Comparison of ENCODE assay signal across 12 cellular contexts in the genomic region with DNA sequence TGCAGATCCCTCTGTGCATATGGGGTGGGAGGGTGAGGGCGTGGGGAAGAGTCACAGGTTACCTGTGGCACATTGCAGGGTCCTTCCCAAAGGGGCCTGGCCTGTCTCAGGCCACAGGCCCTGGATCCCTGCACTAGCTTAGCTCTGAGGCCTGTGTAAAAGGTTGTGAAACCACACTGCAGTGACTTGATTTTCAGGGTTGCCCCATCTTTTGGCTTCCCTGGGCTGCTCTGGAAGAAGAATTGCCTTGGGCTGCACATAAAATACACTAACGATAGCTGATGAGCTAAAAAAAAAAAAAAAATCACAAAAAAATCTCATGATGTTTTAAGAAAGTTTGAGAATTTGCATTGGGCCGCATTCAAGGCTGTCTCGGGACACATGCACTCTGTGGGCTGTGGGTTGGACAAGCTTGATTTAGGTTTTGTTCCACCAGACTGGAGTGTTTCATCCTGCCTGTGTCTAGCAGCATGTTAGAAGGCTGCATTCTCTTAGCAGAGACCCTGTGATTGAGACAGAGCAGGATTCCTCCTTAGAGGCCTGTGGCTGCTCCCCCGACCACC. TPM values are rescaled to one million over a fixed set of nuclear protein-coding genes. Genes with fewer than 3 reads are reported as not detected.
A peak's percentile ranks its signal among the peaks of the same experiment; 100 is the strongest.
DNase-seq lines count a peak whose midpoint lies in the region; FAIRE-seq and TF ChIP-seq lines count a peak whose summit lies in the region.
"Had no signal": no experiment of that assay in that cellular context is flagged by ENCODE, and none has a peak within 500 bp of the region (broad histone marks: within the 10 kb centered on the region; RNA-seq: fewer than 3 reads in every experiment).

No MANE protein-coding gene starts in this region.

- WGBS in esophagus muscularis mucosa: 55% methylated on average over 4 of the region's 5 CpGs

- H3K36me3 ChIP-seq in KMS-11 (ENCODE audit: insufficient read depth) (no peaks in the 10 kb centered on the region), esophagus muscularis mucosa (no peaks in the 10 kb centered on the region)

- no peaks in the 10 kb centered on the region for H3K79me2 ChIP-seq in KMS-11 (ENCODE audit: insufficient read depth, low read depth)

- H3K4me3 ChIP-seq in KMS-11 (IDR thresholded peaks at IDR 0.05; ENCODE audit: insufficient read depth, low read depth, low read length) (no peak overlapping the region), esophagus muscularis mucosa (no peak overlapping the region)

- peak overlapping the region; percentile 18; the same call in 1 of the 2 replicates for H2AFZ ChIP-seq in KMS-11 (ENCODE audit: low read depth)

- no peak for TF ChIP-seq EP300 in esophagus muscularis mucosa (IDR thresholded peaks at IDR 0.05)

- peaks cover 43% of the 10 kb centered on the region for H3K4me1 Mint-ChIP-seq in progenitor cell of endocrine pancreas (ENCODE audit: low read depth)
- H3K4me1 Mint-ChIP-seq: activated CD4-positive, alpha-beta T cell treated with anti-CD3 and anti-CD28 coated beads, Interleukin-2, amount 10 ng/mL, durations not matched to agents 24 days and 14 days; naive B cell had no signal

- H3K4me2 ChIP-seq in KMS-11: peak overlapping the region; percentile 39; the same call in 1 of the 2 replicates

- H3K27ac ChIP-seq in KMS-11 (peak overlapping the region; percentile 56), esophagus muscularis mucosa (replicated peaks in 1 of 4) (peak overlapping the region in 3 of 4 donors; percentile 26 to 52 (median 38))

- intact Hi-C loops in esophagus muscularis mucosa (cut with DNase I): no loop called here

- H3K9ac ChIP-seq in KMS-11: no peak overlapping the region

- TF ChIP-seq CTCF in KMS-11 (conservative IDR thresholded peaks at IDR 0.05; ENCODE audit: low read depth, low read length) (no peak), esophagus muscularis mucosa (IDR thresholded peaks at IDR 0.05) (no peak), progenitor cell of endocrine pancreas (IDR thresholded peaks at IDR 0.05; ENCODE audit: unreplicated experiment) (no peak), D721Med (IDR thresholded peaks at IDR 0.05; ENCODE audit: insufficient read depth, missing control alignments) (no peak)

- H3K27ac Mint-ChIP-seq in progenitor cell of endocrine pancreas: peak overlapping the region; percentile 96
- H3K27ac Mint-ChIP-seq: activated CD4-positive, alpha-beta T cell treated with anti-CD3 and anti-CD28 coated beads, Interleukin-2, amount 10 ng/mL, durations not matched to agents 24 days and 14 days had no signal

- H3K27me3 ChIP-seq in KMS-11 (ENCODE audit: insufficient read depth, low read depth) (no peaks in the 10 kb centered on the region), esophagus muscularis mucosa (no peaks in the 10 kb centered on the region)

- no peaks in the 10 kb centered on the region for H3K9me3 ChIP-seq in esophagus muscularis mucosa

- H3K4me1 ChIP-seq in KMS-11 (ENCODE audit: low read depth, poor library complexity, severe bottlenecking) (peaks cover 9% of the 10 kb centered on the region), esophagus muscularis mucosa (peaks cover 0 to 11% (median 6%) of the 10 kb centered on the region in 4 donors)

- H3K36me3 Mint-ChIP-seq in progenitor cell of endocrine pancreas (ENCODE audit: insufficient read depth): no peaks in the 10 kb centered on the region
- H3K36me3 Mint-ChIP-seq: naive B cell had no signal

- no peak for TF ChIP-seq POLR2A in GM12892 (IDR thresholded peaks at IDR 0.05; ENCODE audit: low read depth, low read length)
- no peak for TF ChIP-seq POLR2A in esophagus muscularis mucosa (IDR thresholded peaks at IDR 0.05; ENCODE audit: low read depth)

- H3K9me3 Mint-ChIP-seq in progenitor cell of endocrine pancreas (ENCODE audit: low read depth): no peaks in the 10 kb centered on the region
- H3K9me3 Mint-ChIP-seq: activated CD4-positive, alpha-beta T cell treated with anti-CD3 and anti-CD28 coated beads, Interleukin-2, amount 10 ng/mL, durations not matched to agents 24 days and 14 days; naive B cell had no signal

- H3K27me3 Mint-ChIP-seq in progenitor cell of endocrine pancreas: peaks cover 8% of the 10 kb centered on the region

- no peaks in the 10 kb centered on the region for H4K20me1 ChIP-seq in KMS-11 (ENCODE audit: insufficient read depth)

- peak overlapping the region; percentile 18 for H3K4me3 Mint-ChIP-seq in progenitor cell of endocrine pancreas (ENCODE audit: low read depth)
- H3K4me3 Mint-ChIP-seq: activated CD4-positive, alpha-beta T cell treated with anti-CD3 and anti-CD28 coated beads, Interleukin-2, amount 10 ng/mL, durations not matched to agents 24 days and 14 days; naive B cell had no signal

- DNase-seq in GM12892 (ENCODE audit: insufficient read length) (no peak), esophagus muscularis mucosa (ENCODE audit: extremely low spot score) (no peak), progenitor cell of endocrine pancreas (ENCODE audit: low spot score, unreplicated experiment) (no peak), NCI-H2107 (lab: John Stamatoyannopoulos, UW) (no peak), DMS114 treated with DMSO at 0.1 percent for 48 hours (lab: John Stamatoyannopoulos, UW; ENCODE audit: unreplicated experiment) (no peak), C1 segment of cervical spinal cord (lab: John Stamatoyannopoulos, UW) (no peak), D721Med (ENCODE audit: insufficient read length, low spot score) (no peak)
- DNase-seq: activated CD4-positive, alpha-beta T cell treated with anti-CD3 and anti-CD28 coated beads, Interleukin-2, amount 10 ng/mL, durations not matched to agents 24 days and 14 days; naive B cell; NCI-H1105 treated with DMSO at 0.1 percent for 48 hours had no signal

- FAIRE-seq in GM12892 (lab: Jason Lieb, UNC) (peak; percentile 38), D721Med (lab: Jason Lieb, UNC) (no peak)
- FAIRE-seq: G401.6 had no signal

RNA-seq across cellular contexts. Expression of a gene that starts 35.9 kb away (rescaled TPM):
- not detected for polyA plus RNA-seq in GM12892 (2012; ENCODE audit: missing spikeins)
- total RNA-seq in esophagus muscularis mucosa: not detected
- not detected in 2 replicates for total RNA-seq in progenitor cell of endocrine pancreas
- total RNA-seq: activated CD4-positive, alpha-beta T cell treated with anti-CD3 and anti-CD28 coated beads, Interleukin-2, amount 10 ng/mL, durations not matched to agents 24 days and 14 days had no signal
